7 cellular contexts compared by ENCODE assay signal in genomic region chr6:133147470-133148184, GRCh38.
DNase-seq lines count a peak whose midpoint lies in the region; ATAC-seq and TF ChIP-seq lines count a peak whose summit lies in the region.
"Not testable (repeated sequence)": the region's sequence is repeated elsewhere in the genome, so short reads cannot be mapped to it uniquely, and the experiment has no call there.

No MANE protein-coding gene starts in this region.

- H4K8ac ChIP-seq in mesendoderm (ENCODE audit: low read depth, low read length), result not testable (repeated sequence)

- POLR2A ChIA-PET in WTC11 (lab: Charles Lee), result not testable (repeated sequence)

- not testable (repeated sequence) for H3K4ac ChIP-seq in mesendoderm (ENCODE audit: low read depth, low read length)

- H2BK15ac ChIP-seq in mesendoderm (replicated peaks; ENCODE audit: low read depth), result not testable (repeated sequence)

- H3K36me3 Mint-ChIP-seq in GM23338 (ENCODE audit: low read depth); WTC11; endodermal cell (ENCODE audit: low read depth): not testable (repeated sequence)

- H2AK5ac ChIP-seq in mesendoderm (ENCODE audit: low read length), result not testable (repeated sequence)

- not testable (repeated sequence) for H3K9me3 ChIP-seq in endodermal cell (ENCODE audit: control insufficient read depth, low read length)

- not testable (repeated sequence) for H3K9ac ChIP-seq in endodermal cell (ENCODE audit: extremely low read depth, low read length, poor library complexity, severe bottlenecking); mesendoderm (ENCODE audit: low read length)

- CTCF ChIA-PET in WTC11 (lab: Charles Lee), result not testable (repeated sequence)

- H3F3A ChIP-seq in GM23338 (replicated peaks; ENCODE audit: low read depth), result not testable (repeated sequence)

- not testable (repeated sequence) for H3K4me2 ChIP-seq in GM23338; mesendoderm (ENCODE audit: low read length)

- TF ChIP-seq CTCF in GM23338 (conservative IDR thresholded peaks at IDR 0.05; ENCODE audit: low read depth in 2 of 2); WTC11 (IDR thresholded peaks at IDR 0.05); endodermal cell (conservative IDR thresholded peaks at IDR 0.05): not testable (repeated sequence)

- H3K9me2 ChIP-seq in GM23338 (ENCODE audit: insufficient read depth), result not testable (repeated sequence)

- H3K23ac ChIP-seq in mesendoderm (ENCODE audit: low read length), result not testable (repeated sequence)

- not testable (repeated sequence) for H4K5ac ChIP-seq in mesendoderm (ENCODE audit: low read length)

- H3K4me1 ChIP-seq in GM23338 (ENCODE audit: insufficient read depth); endodermal cell (ENCODE audit: control insufficient read depth, insufficient read depth, low read length); mesendoderm (ENCODE audit: control insufficient read depth, low read depth, low read length): not testable (repeated sequence)

- H3K79me1 ChIP-seq in mesendoderm (ENCODE audit: low read length), result not testable (repeated sequence)

- H3K27me3 ChIP-seq in GM23338 (ENCODE audit: insufficient read depth); endodermal cell (ENCODE audit: control insufficient read depth, insufficient read depth, low read length, poor library complexity, severe bottlenecking); mesendoderm (ENCODE audit: insufficient read depth, low read length, poor library complexity): not testable (repeated sequence)

- H3K79me2 ChIP-seq in GM23338 (replicated peaks; ENCODE audit: insufficient read depth); mesendoderm (ENCODE audit: control insufficient read depth, insufficient read depth, low read length): not testable (repeated sequence)

- H2AFZ ChIP-seq in GM23338, result not testable (repeated sequence)

- not testable (repeated sequence) for H3K27ac ChIP-seq in GM23338 (ENCODE audit: low read depth); endodermal cell (ENCODE audit: low read depth, low read length); mesendoderm (ENCODE audit: low read depth, low read length)

- H3K4me3 Mint-ChIP-seq in GM23338, endodermal cell: not testable (repeated sequence)
- H3K4me3 Mint-ChIP-seq in WTC11, result peak overlapping the region; percentile 49

- DNase-seq in DMS53 treated with DMSO at 0.1 percent for 48 hours (lab: John Stamatoyannopoulos, UW; ENCODE audit: unreplicated experiment) (peak; percentile 4), GM23338 (ENCODE audit: low spot score) (peak; percentile 17), NCI-H526 (lab: John Stamatoyannopoulos, UW) (peak; percentile 10 to 18), NCI-H82 (lab: John Stamatoyannopoulos, UW) (peak; percentile 10), WTC11 (ENCODE audit: low spot score) (peak; percentile 66), endodermal cell (peak; percentile 52), mesendoderm (peak; percentile 32)

- not testable (repeated sequence) for H3K56ac ChIP-seq in mesendoderm (ENCODE audit: low read length)

- not testable (repeated sequence) for H3K36me3 ChIP-seq in GM23338 (ENCODE audit: insufficient read depth); endodermal cell (ENCODE audit: control insufficient read depth, insufficient read depth, low read length); mesendoderm (ENCODE audit: control insufficient read depth, insufficient read depth, low read length)

- not testable (repeated sequence) for ATAC-seq in GM23338, WTC11

- H2BK120ac ChIP-seq in mesendoderm (ENCODE audit: low read depth, low read length), result not testable (repeated sequence)

- not testable (repeated sequence) for H3K4me1 Mint-ChIP-seq in GM23338, WTC11, endodermal cell

- not testable (repeated sequence) for H3K9me3 Mint-ChIP-seq in GM23338
- H3K9me3 Mint-ChIP-seq in WTC11 (peaks cover 16% of the 10 kb centered on the region), endodermal cell (peaks cover 12% of the 10 kb centered on the region)

- H3K27ac Mint-ChIP-seq in GM23338 (0 out of 2 replicates have a peak overlapping the region, but pooled peaks have one; percentile 31), WTC11 (peak overlapping the region; percentile 85)
- not testable (repeated sequence) for H3K27ac Mint-ChIP-seq in endodermal cell

- H3K18ac ChIP-seq in mesendoderm (ENCODE audit: low read length), result not testable (repeated sequence)

- not testable (repeated sequence) for H2BK5ac ChIP-seq in mesendoderm (ENCODE audit: low read length)

- WGBS in endodermal cell (ENCODE audit: insufficient coverage in 1 of 2, insufficient read length in 1 of 2), 2 experiments, result 87 to 95% methylated on average over 13 to 30 of the region's 30 CpGs
- no CpG with 5 or more reads among the region's 30 CpGs for WGBS in mesendoderm (ENCODE audit: extremely low coverage, insufficient coverage, low lambda C conversion rate)

- not testable (repeated sequence) for H3K4me3 ChIP-seq in GM23338; endodermal cell (ENCODE audit: low read length); mesendoderm (ENCODE audit: low read length)

- H3K27me3 Mint-ChIP-seq in GM23338 (ENCODE audit: insufficient read depth, low read depth, poor library complexity); WTC11 (ENCODE audit: low read depth); endodermal cell (ENCODE audit: insufficient read depth): not testable (repeated sequence)

- H4K20me1 ChIP-seq in GM23338 (replicated peaks; ENCODE audit: insufficient read depth), result not testable (repeated sequence)

TF ChIP-seq in WTC11, 78 proteins besides CTCF, POLR2A, EP300 and RAD21:
- TF ChIP-seq FOXP1 (CRISPR knock-in tag; IDR thresholded peaks at IDR 0.05; ENCODE audit: borderline replicate concordance) (peak; percentile 80; the same call in 1 of the 2 replicates), ZNF281 (CRISPR knock-in tag; IDR thresholded peaks at IDR 0.05) (0 out of 2 replicates have a peak, but pooled peaks have one; percentile 58), FOXP4 (CRISPR knock-in tag; IDR thresholded peaks at IDR 0.05) (peak; percentile 74; the same call in 1 of the 2 replicates), FOXK1 (CRISPR knock-in tag; IDR thresholded peaks at IDR 0.05) (peak; percentile 34; the same call in 1 of the 2 replicates)

Comparison
In these comparisons a context has a peak if more than half of its experiments do, and no peak if none do; other contexts are left out.
1. DNase-seq: peak in every context shown above with its lines; median percentile 66 in WTC11; 52 in endodermal cell; 32 in mesendoderm; 17 in GM23338; 14 in NCI-H526; 10 in NCI-H82; 4 in DMS53 treated with DMSO at 0.1 percent for 48 hours.